8 cellular contexts compared by ENCODE assay signal in the genomic region with DNA sequence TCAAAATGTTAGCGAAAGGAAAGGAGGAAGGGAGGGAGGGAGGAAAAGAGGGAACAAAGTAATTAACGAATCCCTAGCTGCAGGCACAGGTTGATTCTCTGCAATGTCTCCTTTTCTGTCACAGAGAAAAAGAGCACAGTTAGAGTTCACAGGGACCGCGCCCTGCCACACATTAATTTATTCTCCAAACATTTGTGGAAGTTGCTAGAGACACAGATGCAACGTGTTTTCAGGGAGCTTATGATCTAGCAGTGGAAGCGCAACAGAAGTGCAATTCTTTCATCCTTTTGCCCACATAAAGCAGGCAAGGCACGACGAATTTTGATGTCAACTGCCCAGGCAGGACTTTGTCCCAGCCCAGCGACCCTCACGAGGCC.
A peak's percentile ranks its signal among the peaks of the same experiment; 100 is the strongest.
DNase-seq lines count a peak whose midpoint lies in the region; ATAC-seq and TF ChIP-seq lines count a peak whose summit lies in the region.

No MANE protein-coding gene starts in this region.

- no peaks in the 10 kb centered on the region for H3K9me3 ChIP-seq in AG04450 (ENCODE audit: control insufficient read depth, insufficient read depth, low read length)
- no peaks in the 10 kb centered on the region for H3K9me3 ChIP-seq in HUES48 (ENCODE audit: control insufficient read depth, insufficient read depth, low read length)

- no peak for DNase-seq in AG04450 (ENCODE audit: low read depth, low spot score)
- no peak for DNase-seq in chondrocyte (ENCODE audit: low spot score)
- no peak for DNase-seq in naive thymus-derived CD8-positive, alpha-beta T cell
- DNase-seq in NCI-H510A treated with DMSO at 0.1 percent for 48 hours (lab: John Stamatoyannopoulos, UW): no peak

- peak overlapping the region; percentile 25 for H3K4me3 Mint-ChIP-seq in chondrocyte (ENCODE audit: unreplicated experiment)
- peak overlapping the region; percentile 59 to 87 (median 76) for H3K4me3 Mint-ChIP-seq in naive thymus-derived CD8-positive, alpha-beta T cell

- H3K27me3 ChIP-seq in AG04450 (ENCODE audit: control insufficient read depth, insufficient read depth, low read length): no peaks in the 10 kb centered on the region
- H3K27me3 ChIP-seq in HUES48 (ENCODE audit: control insufficient read depth, insufficient read depth, low read length): peaks cover 11% of the 10 kb centered on the region; the same call in 1 of the 2 replicates

- peaks cover 50% of the 10 kb centered on the region for H3K4me1 Mint-ChIP-seq in chondrocyte (ENCODE audit: low read depth)
- H3K4me1 Mint-ChIP-seq in naive thymus-derived CD8-positive, alpha-beta T cell: peaks cover 14 to 47% (median 43%) of the 10 kb centered on the region in 4 donors

- no peak overlapping the region for H3K4me3 ChIP-seq in AG04450 (ENCODE audit: low read depth, low read length)
- peak overlapping the region; percentile 49 for H3K4me3 ChIP-seq in HUES48 (ENCODE audit: low read depth, low read length)

- CTCF ChIA-PET in AG04450 (lab: Charles Lee): no interaction called here

- H3K36me3 ChIP-seq in HUES48 (ENCODE audit: control insufficient read depth, insufficient read depth, low read length): no peaks in the 10 kb centered on the region

- TF ChIP-seq CTCF in AG04450 (IDR thresholded peaks at IDR 0.05; ENCODE audit: low read depth, low read length) (no peak), chondrocyte (IDR thresholded peaks at IDR 0.05) (no peak)

- POLR2A ChIA-PET in AG04450 (lab: Yijun Ruan, JAX): interaction anchor here (0.6 to 2.3 kb wide), 5 partner anchors 9 to 109 kb away, joined by 3 to 14 read pairs (median 4); partner anchors contain the start of gene ZNF438
- POLR2A ChIA-PET in naive thymus-derived CD8-positive, alpha-beta T cell (lab: Charles Lee): interaction anchor here (0.6 to 1.6 kb wide), 4 partner anchors 13 to 784 kb away, joined by 3 read pairs; partner anchors contain the start of gene MTPAP

- no peak for ATAC-seq in naive thymus-derived CD8-positive, alpha-beta T cell
- ATAC-seq in HG02840 (IDR thresholded peaks at IDR 0.05; ENCODE audit: low FRiP score, unreplicated experiment) (no peak), HG02870 (IDR thresholded peaks at IDR 0.05; ENCODE audit: unreplicated experiment) (no peak), GM21786 (IDR thresholded peaks at IDR 0.05; ENCODE audit: unreplicated experiment) (no peak)

- H3K36me3 Mint-ChIP-seq in chondrocyte (ENCODE audit: low read depth): no peaks in the 10 kb centered on the region
- H3K36me3 Mint-ChIP-seq in naive thymus-derived CD8-positive, alpha-beta T cell: no peaks in the 10 kb centered on the region

- peak overlapping the region; percentile 32 for H3K27ac Mint-ChIP-seq in chondrocyte (ENCODE audit: unreplicated experiment)
- H3K27ac Mint-ChIP-seq in naive thymus-derived CD8-positive, alpha-beta T cell: peak overlapping the region; percentile 19 to 90 (median 77)

- 0 out of 2 replicates have a peak overlapping the region, but pooled peaks have one; percentile 26 for H3K9ac ChIP-seq in HUES48 (ENCODE audit: low read depth, low read length)

- H3K9me3 Mint-ChIP-seq in chondrocyte (ENCODE audit: low read depth): no peaks in the 10 kb centered on the region
- H3K9me3 Mint-ChIP-seq in naive thymus-derived CD8-positive, alpha-beta T cell: no peaks in the 10 kb centered on the region

- H3K4me1 ChIP-seq in HUES48 (ENCODE audit: control insufficient read depth, insufficient read depth, low read length): peaks cover 23% of the 10 kb centered on the region

- H3K27me3 Mint-ChIP-seq in chondrocyte (ENCODE audit: low read depth): no peaks in the 10 kb centered on the region
- no peaks in the 10 kb centered on the region for H3K27me3 Mint-ChIP-seq in naive thymus-derived CD8-positive, alpha-beta T cell

- H3K27ac ChIP-seq in AG04450 (ENCODE audit: low read depth, low read length): peak overlapping the region; percentile 98
- peak overlapping the region; percentile 95 for H3K27ac ChIP-seq in HUES48 (ENCODE audit: low read depth, low read length)
